Comparison of ENCODE assay signal across 8 cellular contexts in genomic region chr16:68469728-68470460, GRCh38. TPM values are rescaled to one million over a fixed set of nuclear protein-coding genes. Genes with fewer than 3 reads are reported as not detected.
DNase-seq lines count a peak whose midpoint lies in the region; ATAC-seq and TF ChIP-seq lines count a peak whose summit lies in the region.

No MANE protein-coding gene starts in this region.

- H3K4me3 Mint-ChIP-seq in activated CD4-positive, alpha-beta T cell treated with anti-CD3 and anti-CD28 coated beads, Interleukin-2, amount 10 ng/mL, durations not matched to agents 7 days and 5 days: peak overlapping the region; percentile 60
- peak overlapping the region; percentile 89 for H3K4me3 Mint-ChIP-seq in activated naive CD4-positive, alpha-beta T cell treated with anti-CD3 and anti-CD28 coated beads, Interleukin-2, amount 50 U/mL, for 24 hours

- H3K27me3 ChIP-seq in mononuclear cell (ENCODE audit: insufficient read depth, low read length): no peaks in the 10 kb centered on the region
- peaks cover 44% of the 10 kb centered on the region for H3K27me3 ChIP-seq in foreskin keratinocyte

- peak; percentile 22 for DNase-seq in activated CD4-positive, alpha-beta T cell treated with anti-CD3 and anti-CD28 coated beads, Interleukin-2, amount 10 ng/mL, durations not matched to agents 7 days and 5 days
- no peak for DNase-seq in activated CD4-positive, alpha-beta T cell treated with anti-CD3 and anti-CD28 coated beads, Interleukin-2, amount 50 U/mL, for 4 hours
- DNase-seq in foreskin keratinocyte (no peak), NCI-H226 (no peak), NCI-H82 treated with DMSO at 0.1 percent for 48 hours (lab: John Stamatoyannopoulos, UW; ENCODE audit: unreplicated experiment) (no peak)

- H3K4me3 ChIP-seq in mononuclear cell (ENCODE audit: low read length): peak overlapping the region; percentile 15

- H3K4me1 Mint-ChIP-seq in activated CD4-positive, alpha-beta T cell treated with anti-CD3 and anti-CD28 coated beads, Interleukin-2, amount 10 ng/mL, durations not matched to agents 7 days and 5 days: peaks cover 48% of the 10 kb centered on the region
- peaks cover 49% of the 10 kb centered on the region for H3K4me1 Mint-ChIP-seq in activated naive CD4-positive, alpha-beta T cell treated with anti-CD3 and anti-CD28 coated beads, Interleukin-2, amount 50 U/mL, for 24 hours

- no peaks in the 10 kb centered on the region for H3K9me3 Mint-ChIP-seq in activated CD4-positive, alpha-beta T cell treated with anti-CD3 and anti-CD28 coated beads, Interleukin-2, amount 10 ng/mL, durations not matched to agents 7 days and 5 days
- H3K9me3 Mint-ChIP-seq in activated naive CD4-positive, alpha-beta T cell treated with anti-CD3 and anti-CD28 coated beads, Interleukin-2, amount 50 U/mL, for 24 hours: no peaks in the 10 kb centered on the region

- CTCF ChIA-PET in activated CD4-positive, alpha-beta T cell treated with anti-CD3 and anti-CD28 coated beads, Interleukin-2, amount 10 ng/mL, durations not matched to agents 7 days and 5 days (lab: Charles Lee): interaction anchor here (0.6 to 4.9 kb wide), 8 partner anchors 11 to 345 kb away, joined by 3 to 21 read pairs (median 3); no protein-coding TSS in a partner anchor

- peaks cover 60% of the 10 kb centered on the region for H3K4me1 ChIP-seq in mononuclear cell (ENCODE audit: insufficient read depth, low read length)
- H3K4me1 ChIP-seq in foreskin keratinocyte: no peaks in the 10 kb centered on the region

- peak; percentile 16 for ATAC-seq in HG03175 (IDR thresholded peaks at IDR 0.05; ENCODE audit: unreplicated experiment)
- no peak for ATAC-seq in foreskin keratinocyte

- POLR2A ChIA-PET in activated CD4-positive, alpha-beta T cell treated with anti-CD3 and anti-CD28 coated beads, Interleukin-2, amount 10 ng/mL, durations not matched to agents 7 days and 5 days (lab: Charles Lee): no interaction called here

- H3K27ac ChIP-seq in foreskin keratinocyte: no peak overlapping the region

- H3K27ac Mint-ChIP-seq in activated CD4-positive, alpha-beta T cell treated with anti-CD3 and anti-CD28 coated beads, Interleukin-2, amount 10 ng/mL, durations not matched to agents 7 days and 5 days: peak overlapping the region; percentile 90
- H3K27ac Mint-ChIP-seq in activated naive CD4-positive, alpha-beta T cell treated with anti-CD3 and anti-CD28 coated beads, Interleukin-2, amount 50 U/mL, for 24 hours: peak overlapping the region; percentile 96

- peaks cover 8% of the 10 kb centered on the region for H3K27me3 Mint-ChIP-seq in activated CD4-positive, alpha-beta T cell treated with anti-CD3 and anti-CD28 coated beads, Interleukin-2, amount 10 ng/mL, durations not matched to agents 7 days and 5 days
- H3K27me3 Mint-ChIP-seq in activated naive CD4-positive, alpha-beta T cell treated with anti-CD3 and anti-CD28 coated beads, Interleukin-2, amount 50 U/mL, for 24 hours: no peaks in the 10 kb centered on the region

- no peaks in the 10 kb centered on the region for H3K9me3 ChIP-seq in mononuclear cell (ENCODE audit: low read depth, low read length)

- no peak for TF ChIP-seq CTCF in foreskin keratinocyte (conservative IDR thresholded peaks at IDR 0.05)

- H3K36me3 Mint-ChIP-seq in activated CD4-positive, alpha-beta T cell treated with anti-CD3 and anti-CD28 coated beads, Interleukin-2, amount 10 ng/mL, durations not matched to agents 7 days and 5 days (ENCODE audit: low read depth): peaks cover 3% of the 10 kb centered on the region
- H3K36me3 Mint-ChIP-seq in activated naive CD4-positive, alpha-beta T cell treated with anti-CD3 and anti-CD28 coated beads, Interleukin-2, amount 50 U/mL, for 24 hours: no peaks in the 10 kb centered on the region

RNA-seq across cellular contexts. Expression of gene SMPD3, which starts 21.6 kb away (rescaled TPM):
- 1 to 10 TPM; 4.1 to 4.6 TPM for total RNA-seq in activated CD4-positive, alpha-beta T cell treated with anti-CD3 and anti-CD28 coated beads, Interleukin-2, amount 10 ng/mL, durations not matched to agents 7 days and 5 days
- total RNA-seq in mononuclear cell (2.6 TPM), foreskin keratinocyte (0.07 and 0.10 TPM in 2 replicates)
- 0.01 and 0.03 TPM in 2 replicates for polyA plus RNA-seq in foreskin keratinocyte
